2 cellular contexts compared by ENCODE assay signal in the genomic region with DNA sequence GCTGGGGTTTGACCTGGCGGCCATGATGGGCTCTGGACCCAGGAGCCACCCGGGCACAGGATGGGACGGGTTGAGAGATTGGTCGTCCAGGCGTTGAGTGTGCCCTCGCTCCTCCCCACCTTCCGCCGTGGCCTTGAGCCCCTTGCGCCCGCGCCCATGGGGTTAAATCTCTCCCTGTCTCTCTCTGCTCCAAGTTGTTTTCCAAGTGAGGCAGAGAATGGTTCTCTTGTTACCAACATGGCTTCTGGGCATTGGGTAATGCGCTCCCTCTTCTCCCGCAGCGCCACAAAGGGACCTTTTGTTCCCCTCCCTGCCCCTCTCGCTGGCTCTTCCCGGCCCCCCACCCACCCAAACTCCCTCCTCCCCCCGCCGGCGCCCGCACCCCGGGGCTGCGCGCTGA.
TF ChIP-seq lines count a peak whose summit lies in the region.

No MANE protein-coding gene starts in this region.

TF ChIP-seq in SK-N-SH, 30 proteins besides CTCF, POLR2A, EP300 and RAD21 (continued from another document):
- TF ChIP-seq, protein P1, sequence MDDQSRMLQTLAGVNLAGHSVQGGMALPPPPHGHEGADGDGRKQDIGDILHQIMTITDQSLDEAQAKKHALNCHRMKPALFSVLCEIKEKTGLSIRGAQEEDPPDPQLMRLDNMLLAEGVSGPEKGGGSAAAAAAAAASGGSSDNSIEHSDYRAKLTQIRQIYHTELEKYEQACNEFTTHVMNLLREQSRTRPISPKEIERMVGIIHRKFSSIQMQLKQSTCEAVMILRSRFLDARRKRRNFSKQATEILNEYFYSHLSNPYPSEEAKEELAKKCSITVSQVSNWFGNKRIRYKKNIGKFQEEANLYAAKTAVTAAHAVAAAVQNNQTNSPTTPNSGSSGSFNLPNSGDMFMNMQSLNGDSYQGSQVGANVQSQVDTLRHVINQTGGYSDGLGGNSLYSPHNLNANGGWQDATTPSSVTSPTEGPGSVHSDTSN (IDR thresholded peaks at IDR 0.05): no peak
- TF ChIP-seq GABPA (IDR thresholded peaks at IDR 0.05; ENCODE audit: low read depth) (no peak), POLR2AphosphoS5 (IDR thresholded peaks at IDR 0.05; ENCODE audit: low read depth, low read length) (no peak), ELF1 (IDR thresholded peaks at IDR 0.05) (no peak), FOXM1 (IDR thresholded peaks at IDR 0.05; ENCODE audit: low read depth) (no peak), SMC3 (IDR thresholded peaks at IDR 0.05; ENCODE audit: low read depth, low read length) (no peak), RFX5 (IDR thresholded peaks at IDR 0.05; ENCODE audit: low read length) (no peak), TCF12 (IDR thresholded peaks at IDR 0.05) (no peak), RCOR1 (IDR thresholded peaks at IDR 0.05; ENCODE audit: low read length) (no peak), GATA2 (CRISPR knock-in tag; IDR thresholded peaks at IDR 0.05) (no peak), MEF2A (IDR thresholded peaks at IDR 0.05; ENCODE audit: borderline replicate concordance, low read depth) (no peak), JUND (IDR thresholded peaks at IDR 0.05) (no peak)
- TF ChIP-seq, protein P2, sequence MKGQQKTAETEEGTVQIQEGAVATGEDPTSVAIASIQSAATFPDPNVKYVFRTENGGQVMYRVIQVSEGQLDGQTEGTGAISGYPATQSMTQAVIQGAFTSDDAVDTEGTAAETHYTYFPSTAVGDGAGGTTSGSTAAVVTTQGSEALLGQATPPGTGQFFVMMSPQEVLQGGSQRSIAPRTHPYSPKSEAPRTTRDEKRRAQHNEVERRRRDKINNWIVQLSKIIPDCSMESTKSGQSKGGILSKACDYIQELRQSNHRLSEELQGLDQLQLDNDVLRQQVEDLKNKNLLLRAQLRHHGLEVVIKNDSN (IDR thresholded peaks at IDR 0.05; ENCODE audit: borderline replicate concordance, low read depth): no peak
- TF ChIP-seq, protein P3, sequence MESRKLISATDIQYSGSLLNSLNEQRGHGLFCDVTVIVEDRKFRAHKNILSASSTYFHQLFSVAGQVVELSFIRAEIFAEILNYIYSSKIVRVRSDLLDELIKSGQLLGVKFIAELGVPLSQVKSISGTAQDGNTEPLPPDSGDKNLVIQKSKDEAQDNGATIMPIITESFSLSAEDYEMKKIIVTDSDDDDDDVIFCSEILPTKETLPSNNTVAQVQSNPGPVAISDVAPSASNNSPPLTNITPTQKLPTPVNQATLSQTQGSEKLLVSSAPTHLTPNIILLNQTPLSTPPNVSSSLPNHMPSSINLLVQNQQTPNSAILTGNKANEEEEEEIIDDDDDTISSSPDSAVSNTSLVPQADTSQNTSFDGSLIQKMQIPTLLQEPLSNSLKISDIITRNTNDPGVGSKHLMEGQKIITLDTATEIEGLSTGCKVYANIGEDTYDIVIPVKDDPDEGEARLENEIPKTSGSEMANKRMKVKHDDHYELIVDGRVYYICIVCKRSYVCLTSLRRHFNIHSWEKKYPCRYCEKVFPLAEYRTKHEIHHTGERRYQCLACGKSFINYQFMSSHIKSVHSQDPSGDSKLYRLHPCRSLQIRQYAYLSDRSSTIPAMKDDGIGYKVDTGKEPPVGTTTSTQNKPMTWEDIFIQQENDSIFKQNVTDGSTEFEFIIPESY (IDR thresholded peaks at IDR 0.05; ENCODE audit: borderline replicate concordance, low read depth): no peak

TF ChIP-seq in SK-N-SH treated with all-trans-retinoic acid at 6 μM for 48 hours, 23 proteins besides CTCF, POLR2A, EP300 and RAD21 (continued from another document):
- TF ChIP-seq, protein P4, sequence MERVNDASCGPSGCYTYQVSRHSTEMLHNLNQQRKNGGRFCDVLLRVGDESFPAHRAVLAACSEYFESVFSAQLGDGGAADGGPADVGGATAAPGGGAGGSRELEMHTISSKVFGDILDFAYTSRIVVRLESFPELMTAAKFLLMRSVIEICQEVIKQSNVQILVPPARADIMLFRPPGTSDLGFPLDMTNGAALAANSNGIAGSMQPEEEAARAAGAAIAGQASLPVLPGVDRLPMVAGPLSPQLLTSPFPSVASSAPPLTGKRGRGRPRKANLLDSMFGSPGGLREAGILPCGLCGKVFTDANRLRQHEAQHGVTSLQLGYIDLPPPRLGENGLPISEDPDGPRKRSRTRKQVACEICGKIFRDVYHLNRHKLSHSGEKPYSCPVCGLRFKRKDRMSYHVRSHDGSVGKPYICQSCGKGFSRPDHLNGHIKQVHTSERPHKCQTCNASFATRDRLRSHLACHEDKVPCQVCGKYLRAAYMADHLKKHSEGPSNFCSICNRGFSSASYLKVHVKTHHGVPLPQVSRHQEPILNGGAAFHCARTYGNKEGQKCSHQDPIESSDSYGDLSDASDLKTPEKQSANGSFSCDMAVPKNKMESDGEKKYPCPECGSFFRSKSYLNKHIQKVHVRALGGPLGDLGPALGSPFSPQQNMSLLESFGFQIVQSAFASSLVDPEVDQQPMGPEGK (CRISPR knock-in tag; IDR thresholded peaks at IDR 0.05; ENCODE audit: borderline replicate concordance): no peak
- TF ChIP-seq ESRRG (CRISPR knock-in tag; IDR thresholded peaks at IDR 0.05) (no peak), ZFP30 (CRISPR knock-in tag; IDR thresholded peaks at IDR 0.05) (no peak), ZC3H10 (CRISPR knock-in tag; IDR thresholded peaks at IDR 0.05) (no peak), GLIS3 (CRISPR knock-in tag; IDR thresholded peaks at IDR 0.05) (no peak), ZNF565 (CRISPR knock-in tag; conservative IDR thresholded peaks at IDR 0.05; ENCODE audit: low read depth) (no peak), CSDC2 (CRISPR knock-in tag; IDR thresholded peaks at IDR 0.05) (no peak), ISL1 (CRISPR knock-in tag; IDR thresholded peaks at IDR 0.05) (no peak), ZNF8 (CRISPR knock-in tag; IDR thresholded peaks at IDR 0.05) (no peak), PPARA (CRISPR knock-in tag; IDR thresholded peaks at IDR 0.05; ENCODE audit: borderline replicate concordance) (no peak), BACH2 (CRISPR knock-in tag; IDR thresholded peaks at IDR 0.05; ENCODE audit: borderline replicate concordance) (no peak), ARNTL (CRISPR knock-in tag; IDR thresholded peaks at IDR 0.05; ENCODE audit: borderline replicate concordance, low read depth) (no peak), TCF4 (CRISPR knock-in tag; IDR thresholded peaks at IDR 0.05; ENCODE audit: borderline replicate concordance) (no peak), TOX (CRISPR knock-in tag; IDR thresholded peaks at IDR 0.05; ENCODE audit: borderline replicate concordance) (no peak), ZFP3 (CRISPR knock-in tag; IDR thresholded peaks at IDR 0.05) (no peak), OSR1 (CRISPR knock-in tag; IDR thresholded peaks at IDR 0.05) (no peak)
- TF ChIP-seq, protein P5, sequence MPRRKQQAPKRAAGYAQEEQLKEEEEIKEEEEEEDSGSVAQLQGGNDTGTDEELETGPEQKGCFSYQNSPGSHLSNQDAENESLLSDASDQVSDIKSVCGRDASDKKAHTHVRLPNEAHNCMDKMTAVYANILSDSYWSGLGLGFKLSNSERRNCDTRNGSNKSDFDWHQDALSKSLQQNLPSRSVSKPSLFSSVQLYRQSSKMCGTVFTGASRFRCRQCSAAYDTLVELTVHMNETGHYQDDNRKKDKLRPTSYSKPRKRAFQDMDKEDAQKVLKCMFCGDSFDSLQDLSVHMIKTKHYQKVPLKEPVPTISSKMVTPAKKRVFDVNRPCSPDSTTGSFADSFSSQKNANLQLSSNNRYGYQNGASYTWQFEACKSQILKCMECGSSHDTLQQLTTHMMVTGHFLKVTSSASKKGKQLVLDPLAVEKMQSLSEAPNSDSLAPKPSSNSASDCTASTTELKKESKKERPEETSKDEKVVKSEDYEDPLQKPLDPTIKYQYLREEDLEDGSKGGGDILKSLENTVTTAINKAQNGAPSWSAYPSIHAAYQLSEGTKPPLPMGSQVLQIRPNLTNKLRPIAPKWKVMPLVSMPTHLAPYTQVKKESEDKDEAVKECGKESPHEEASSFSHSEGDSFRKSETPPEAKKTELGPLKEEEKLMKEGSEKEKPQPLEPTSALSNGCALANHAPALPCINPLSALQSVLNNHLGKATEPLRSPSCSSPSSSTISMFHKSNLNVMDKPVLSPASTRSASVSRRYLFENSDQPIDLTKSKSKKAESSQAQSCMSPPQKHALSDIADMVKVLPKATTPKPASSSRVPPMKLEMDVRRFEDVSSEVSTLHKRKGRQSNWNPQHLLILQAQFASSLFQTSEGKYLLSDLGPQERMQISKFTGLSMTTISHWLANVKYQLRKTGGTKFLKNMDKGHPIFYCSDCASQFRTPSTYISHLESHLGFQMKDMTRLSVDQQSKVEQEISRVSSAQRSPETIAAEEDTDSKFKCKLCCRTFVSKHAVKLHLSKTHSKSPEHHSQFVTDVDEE (CRISPR knock-in tag; IDR thresholded peaks at IDR 0.05): no peak
